8 cellular contexts compared by ENCODE assay signal in genomic region chr14:24271834-24272263, GRCh38. TPM values are rescaled to one million over a fixed set of nuclear protein-coding genes. Genes with fewer than 3 reads are reported as not detected.
DNase-seq lines count a peak whose midpoint lies in the region; ATAC-seq and TF ChIP-seq lines count a peak whose summit lies in the region.

No MANE protein-coding gene starts in this region.

- H3K27me3 Mint-ChIP-seq in activated T-helper 17 cell treated with anti-CD3 and anti-CD28 coated beads, Interleukin-2, amount 50 U/mL, for 72 hours = no peaks in the 10 kb centered on the region
- no peaks in the 10 kb centered on the region for H3K27me3 Mint-ChIP-seq in stimulated activated memory B cell treated with anti-CD40 and anti-IgM and Interleukin-4, amounts not matched to agents 10 μg/mL and 1 μg/mL and 100 μg/mL, for 72 hours

- no peaks in the 10 kb centered on the region for H3K27me3 ChIP-seq in HL-60 (ENCODE audit: insufficient read depth, poor library complexity, severe bottlenecking)

- H3K4me3 ChIP-seq in HL-60 (replicated peaks; ENCODE audit: insufficient read depth, low read length) (peak overlapping the region; percentile 71), iPS-11a (ENCODE audit: low read depth, low read length) (peak overlapping the region; percentile 84)

- no peak for ATAC-seq in activated T-helper 17 cell treated with anti-CD3 and anti-CD28 coated beads, Interleukin-2, amount 50 U/mL, for 72 hours (replicated peaks)
- no peak for ATAC-seq in stimulated activated memory B cell treated with anti-CD40 and anti-IgM and Interleukin-4, amounts not matched to agents 10 μg/mL and 1 μg/mL and 100 μg/mL, for 72 hours
- ATAC-seq in HG03432 (IDR thresholded peaks at IDR 0.05; ENCODE audit: unreplicated experiment) (no peak), HG02571 (IDR thresholded peaks at IDR 0.05; ENCODE audit: unreplicated experiment) (no peak)

- H3K36me3 Mint-ChIP-seq in activated T-helper 17 cell treated with anti-CD3 and anti-CD28 coated beads, Interleukin-2, amount 50 U/mL, for 72 hours (ENCODE audit: low read depth) = peaks cover 15% of the 10 kb centered on the region
- H3K36me3 Mint-ChIP-seq in stimulated activated memory B cell treated with anti-CD40 and anti-IgM and Interleukin-4, amounts not matched to agents 10 μg/mL and 1 μg/mL and 100 μg/mL, for 72 hours = peaks cover 12% of the 10 kb centered on the region

- H3K27ac ChIP-seq in HL-60 (replicated peaks) = peak overlapping the region; percentile 97

- H3K4me3 Mint-ChIP-seq in activated T-helper 17 cell treated with anti-CD3 and anti-CD28 coated beads, Interleukin-2, amount 50 U/mL, for 72 hours = peak overlapping the region; percentile 97
- peak overlapping the region; percentile 97 for H3K4me3 Mint-ChIP-seq in stimulated activated memory B cell treated with anti-CD40 and anti-IgM and Interleukin-4, amounts not matched to agents 10 μg/mL and 1 μg/mL and 100 μg/mL, for 72 hours

- DNase-seq in HL-60 (ENCODE audit: low read depth in 1 of 2, low spot score in 1 of 2) (no peak), NCI-H774 (lab: John Stamatoyannopoulos, UW) (no peak), DMS79 treated with DMSO at 0.1 percent for 48 hours (lab: John Stamatoyannopoulos, UW) (no peak)

- TF ChIP-seq CTCF in HL-60 (IDR thresholded peaks at IDR 0.05; ENCODE audit: insufficient read depth, low read length) = no peak

- H3K27ac Mint-ChIP-seq in activated T-helper 17 cell treated with anti-CD3 and anti-CD28 coated beads, Interleukin-2, amount 50 U/mL, for 72 hours = peak overlapping the region; percentile 95
- H3K27ac Mint-ChIP-seq in stimulated activated memory B cell treated with anti-CD40 and anti-IgM and Interleukin-4, amounts not matched to agents 10 μg/mL and 1 μg/mL and 100 μg/mL, for 72 hours = peak overlapping the region; percentile 94

- no peaks in the 10 kb centered on the region for H3K9me3 Mint-ChIP-seq in activated T-helper 17 cell treated with anti-CD3 and anti-CD28 coated beads, Interleukin-2, amount 50 U/mL, for 72 hours
- H3K9me3 Mint-ChIP-seq in stimulated activated memory B cell treated with anti-CD40 and anti-IgM and Interleukin-4, amounts not matched to agents 10 μg/mL and 1 μg/mL and 100 μg/mL, for 72 hours = no peaks in the 10 kb centered on the region

- H3K4me1 Mint-ChIP-seq in activated T-helper 17 cell treated with anti-CD3 and anti-CD28 coated beads, Interleukin-2, amount 50 U/mL, for 72 hours = peaks cover 34% of the 10 kb centered on the region
- H3K4me1 Mint-ChIP-seq in stimulated activated memory B cell treated with anti-CD40 and anti-IgM and Interleukin-4, amounts not matched to agents 10 μg/mL and 1 μg/mL and 100 μg/mL, for 72 hours = peaks cover 49% of the 10 kb centered on the region

RNA-seq across cellular contexts. Expression of gene RABGGTA, which starts 0.5 kb away (rescaled TPM):
- total RNA-seq in activated T-helper 17 cell treated with anti-CD3 and anti-CD28 coated beads, Interleukin-2, amount 50 U/mL, for 72 hours = 10 to 100 TPM; 61.0 to 68.3 TPM

RNA-seq across cellular contexts. Expression of gene TGM1, which starts 8.9 kb away (rescaled TPM):
- total RNA-seq in activated T-helper 17 cell treated with anti-CD3 and anti-CD28 coated beads, Interleukin-2, amount 50 U/mL, for 72 hours = 10 to 100 TPM; 16.1 to 18.2 TPM

RNA-seq across cellular contexts. Expression of gene DHRS1, which starts 27.7 kb away (rescaled TPM):
- 10 to 100 TPM; 12.6 to 14.2 TPM for total RNA-seq in activated T-helper 17 cell treated with anti-CD3 and anti-CD28 coated beads, Interleukin-2, amount 50 U/mL, for 72 hours

RNA-seq across cellular contexts. Expression of gene NOP9, which starts 27.8 kb away (rescaled TPM):
- total RNA-seq in activated T-helper 17 cell treated with anti-CD3 and anti-CD28 coated beads, Interleukin-2, amount 50 U/mL, for 72 hours = 10 to 100 TPM; 21.2 to 42.2 TPM

RNA-seq across cellular contexts. Expression of gene TINF2, which starts 29.4 kb away (rescaled TPM):
- total RNA-seq in activated T-helper 17 cell treated with anti-CD3 and anti-CD28 coated beads, Interleukin-2, amount 50 U/mL, for 72 hours = 10 to 100 TPM; 61.4 to 76.4 TPM
